In genomic region chr16:27353853-27354252, GRCh38 we compare ENCODE assay signal across 21 cellular contexts. TPM values are rescaled to one million over a fixed set of nuclear protein-coding genes. Genes with fewer than 3 reads are reported as not detected.
DNase-seq lines count a peak whose midpoint lies in the region; ATAC-seq and TF ChIP-seq lines count a peak whose summit lies in the region.
"Had no signal": no experiment of that assay in that cellular context is flagged by ENCODE, and none has a peak within 500 bp of the region (broad histone marks: within the 10 kb centered on the region; RNA-seq: fewer than 3 reads in every experiment).

No MANE protein-coding gene starts in this region.

- no peaks in the 10 kb centered on the region for H3K4me1 ChIP-seq in CD8-positive, alpha-beta T cell (ENCODE audit: insufficient read depth, low read length)
- H3K4me1 ChIP-seq: body of pancreas, HAP-1, right atrium auricular region had no signal

- H3K27ac Mint-ChIP-seq in activated CD4-positive, alpha-beta T cell treated with anti-CD3 and anti-CD28 coated beads for 36 hours = peak overlapping the region; percentile 59
- H3K27ac Mint-ChIP-seq in CD8-positive, alpha-beta T cell = peak overlapping the region; percentile 4
- H3K27ac Mint-ChIP-seq in activated CD4-positive, alpha-beta memory T cell treated with anti-CD3 and anti-CD28 coated beads for 36 hours = peak overlapping the region; percentile 57
- peak overlapping the region in 5 of 6 donors; percentile 28 to 74 (median 51) for H3K27ac Mint-ChIP-seq in immature natural killer cell

- no peak for ATAC-seq in activated CD4-positive, alpha-beta T cell treated with anti-CD3 and anti-CD28 coated beads for 36 hours
- no peak for ATAC-seq in CD8-positive, alpha-beta T cell
- ATAC-seq: body of pancreas, Right ventricle myocardium inferior had no signal

- intact Hi-C loops in activated CD4-positive, alpha-beta T cell treated with anti-CD3 and anti-CD28 coated beads for 36 hours (cut with DNase I, micrococcal nuclease) = no loop called here
- intact Hi-C loops in CD8-positive, alpha-beta T cell (cut with DNase I, micrococcal nuclease) = no loop called here
- intact Hi-C loops in activated CD4-positive, alpha-beta memory T cell treated with anti-CD3 and anti-CD28 coated beads for 36 hours (cut with micrococcal nuclease) = no loop called here

- DNase-seq in activated CD4-positive, alpha-beta T cell treated with anti-CD3 and anti-CD28 coated beads for 36 hours = no peak
- no peak for DNase-seq in activated CD4-positive, alpha-beta T cell treated with anti-CD3 and anti-CD28 coated beads, Interleukin-2, amount 50 U/mL, for 1 hour
- DNase-seq in CD8-positive, alpha-beta T cell = no peak
- DNase-seq in activated CD4-positive, alpha-beta memory T cell treated with anti-CD3 and anti-CD28 coated beads for 36 hours = no peak
- no peak for DNase-seq in immature natural killer cell
- DNase-seq in NCI-H510A (lab: John Stamatoyannopoulos, UW) = no peak
- no peak for DNase-seq in COLO829 (ENCODE audit: low spot score)
- no peak for DNase-seq in COR-L47 (lab: John Stamatoyannopoulos, UW)
- DNase-seq: activated CD4-positive, CD25-positive, alpha-beta regulatory T cell; activated naive CD8-positive, alpha-beta T cell treated with anti-CD3 and anti-CD28 coated beads, Interleukin-2, amount 10 ng/mL, durations not matched to agents 7 days and 5 days; body of pancreas; KG1; NCI-H1092; NCI-H2081; NCI-H526; stimulated activated CD4-positive, alpha-beta T cell treated with anti-CD3 and anti-CD28 coated beads, Interleukin-15, amount 100 ng/mL, for 24 hours had no signal

- POLR2A ChIA-PET in activated CD4-positive, alpha-beta T cell treated with anti-CD3 and anti-CD28 coated beads for 36 hours (lab: Charles Lee) = no interaction called here
- POLR2A ChIA-PET in CD8-positive, alpha-beta T cell (lab: Charles Lee) = no interaction called here
- POLR2A ChIA-PET in activated CD4-positive, alpha-beta memory T cell treated with anti-CD3 and anti-CD28 coated beads for 36 hours (lab: Charles Lee) = no interaction called here

- H3K27ac ChIP-seq in CD8-positive, alpha-beta T cell (ENCODE audit: low read depth, low read length) = no peak overlapping the region
- H3K27ac ChIP-seq: body of pancreas, C4-2B, right atrium auricular region, thoracic aorta had no signal

- H3K36me3 ChIP-seq in CD8-positive, alpha-beta T cell (ENCODE audit: insufficient read depth, low read length) = peaks cover 63% of the 10 kb centered on the region
- H3K36me3 ChIP-seq: HAP-1 had no signal

- H3K4me3 ChIP-seq in CD8-positive, alpha-beta T cell (ENCODE audit: low read depth, low read length) = no peak overlapping the region
- H3K4me3 ChIP-seq: body of pancreas, HAP-1, right atrium auricular region, thoracic aorta had no signal

- H3K9me3 Mint-ChIP-seq in activated CD4-positive, alpha-beta T cell treated with anti-CD3 and anti-CD28 coated beads for 36 hours (ENCODE audit: low read depth) = peaks cover under 1% of the 10 kb centered on the region
- no peaks in the 10 kb centered on the region for H3K9me3 Mint-ChIP-seq in CD8-positive, alpha-beta T cell
- H3K9me3 Mint-ChIP-seq in activated CD4-positive, alpha-beta memory T cell treated with anti-CD3 and anti-CD28 coated beads for 36 hours = no peaks in the 10 kb centered on the region
- no peaks in the 10 kb centered on the region for H3K9me3 Mint-ChIP-seq in immature natural killer cell
- H3K9me3 Mint-ChIP-seq: activated naive CD8-positive, alpha-beta T cell treated with anti-CD3 and anti-CD28 coated beads, Interleukin-2, amount 10 ng/mL, durations not matched to agents 7 days and 5 days had no signal

- no peak overlapping the region for H3K4me3 Mint-ChIP-seq in activated CD4-positive, alpha-beta T cell treated with anti-CD3 and anti-CD28 coated beads for 36 hours
- no peak overlapping the region for H3K4me3 Mint-ChIP-seq in CD8-positive, alpha-beta T cell
- H3K4me3 Mint-ChIP-seq in activated CD4-positive, alpha-beta memory T cell treated with anti-CD3 and anti-CD28 coated beads for 36 hours = no peak overlapping the region
- H3K4me3 Mint-ChIP-seq in immature natural killer cell = no peak overlapping the region
- H3K4me3 Mint-ChIP-seq: activated naive CD8-positive, alpha-beta T cell treated with anti-CD3 and anti-CD28 coated beads, Interleukin-2, amount 10 ng/mL, durations not matched to agents 7 days and 5 days had no signal

- H3K4me1 Mint-ChIP-seq in activated CD4-positive, alpha-beta T cell treated with anti-CD3 and anti-CD28 coated beads for 36 hours = peaks cover 16% of the 10 kb centered on the region
- peaks cover 13% of the 10 kb centered on the region for H3K4me1 Mint-ChIP-seq in CD8-positive, alpha-beta T cell (ENCODE audit: low read depth)
- H3K4me1 Mint-ChIP-seq in activated CD4-positive, alpha-beta memory T cell treated with anti-CD3 and anti-CD28 coated beads for 36 hours (ENCODE audit: low read depth) = peaks cover 2% of the 10 kb centered on the region
- peaks cover 0 to 3% of the 10 kb centered on the region in 2 donors for H3K4me1 Mint-ChIP-seq in immature natural killer cell

- H3K27me3 Mint-ChIP-seq in activated CD4-positive, alpha-beta T cell treated with anti-CD3 and anti-CD28 coated beads for 36 hours = no peaks in the 10 kb centered on the region
- no peaks in the 10 kb centered on the region for H3K27me3 Mint-ChIP-seq in CD8-positive, alpha-beta T cell (ENCODE audit: low read depth)
- no peaks in the 10 kb centered on the region for H3K27me3 Mint-ChIP-seq in activated CD4-positive, alpha-beta memory T cell treated with anti-CD3 and anti-CD28 coated beads for 36 hours
- H3K27me3 Mint-ChIP-seq in immature natural killer cell (ENCODE audit: low read depth in 3 of 3) = no peaks in the 10 kb centered on the region
- H3K27me3 Mint-ChIP-seq: activated naive CD8-positive, alpha-beta T cell treated with anti-CD3 and anti-CD28 coated beads, Interleukin-2, amount 10 ng/mL, durations not matched to agents 7 days and 5 days had no signal

- CTCF ChIA-PET in activated CD4-positive, alpha-beta T cell treated with anti-CD3 and anti-CD28 coated beads for 36 hours (lab: Charles Lee) = interaction anchor here (1.0 kb wide), 1 partner anchor 12 kb away, joined by 3 read pairs; no protein-coding TSS in a partner anchor
- CTCF ChIA-PET in CD8-positive, alpha-beta T cell (lab: Charles Lee) = interaction anchor here (1.0 kb wide), 1 partner anchor 149 kb away, joined by 3 read pairs; no protein-coding TSS in a partner anchor
- CTCF ChIA-PET in activated CD4-positive, alpha-beta memory T cell treated with anti-CD3 and anti-CD28 coated beads for 36 hours (lab: Charles Lee) = interaction anchor here (3.0 kb wide), 1 partner anchor 119 kb away, joined by 43 read pairs; no protein-coding TSS in a partner anchor

- no peak for TF ChIP-seq CTCF in CD8-positive, alpha-beta T cell (IDR thresholded peaks at IDR 0.05)

- peaks cover 90% of the 10 kb centered on the region for H3K36me3 Mint-ChIP-seq in activated CD4-positive, alpha-beta T cell treated with anti-CD3 and anti-CD28 coated beads for 36 hours (ENCODE audit: low read depth)
- peaks cover 90% of the 10 kb centered on the region for H3K36me3 Mint-ChIP-seq in CD8-positive, alpha-beta T cell
- peaks cover 89% of the 10 kb centered on the region for H3K36me3 Mint-ChIP-seq in activated CD4-positive, alpha-beta memory T cell treated with anti-CD3 and anti-CD28 coated beads for 36 hours
- peaks cover 38 to 72% (median 51%) of the 10 kb centered on the region in 3 donors for H3K36me3 Mint-ChIP-seq in immature natural killer cell

- H3K27me3 ChIP-seq in CD8-positive, alpha-beta T cell (ENCODE audit: insufficient read depth, low read length) = no peaks in the 10 kb centered on the region
- H3K27me3 ChIP-seq: body of pancreas, right atrium auricular region had no signal

- no peaks in the 10 kb centered on the region for H3K9me3 ChIP-seq in CD8-positive, alpha-beta T cell (ENCODE audit: low read length)
- H3K9me3 ChIP-seq: body of pancreas, HAP-1, thoracic aorta had no signal

RNA-seq across cellular contexts. Expression of gene IL4R, which starts 40.1 kb away (rescaled TPM):
- 100 to 1,000 TPM; 185 to 229 TPM for total RNA-seq in activated CD4-positive, alpha-beta T cell treated with anti-CD3 and anti-CD28 coated beads for 36 hours
- 100 to 1,000 TPM; 224 to 240 TPM for total RNA-seq in CD8-positive, alpha-beta T cell
- total RNA-seq in activated CD4-positive, alpha-beta memory T cell treated with anti-CD3 and anti-CD28 coated beads for 36 hours = 100 to 1,000 TPM; 146 to 153 TPM
- 10 to 100 TPM; 15.7 to 38.7 (median 20.1) TPM for polyA plus RNA-seq in immature natural killer cell

RNA-seq across cellular contexts. Expression of gene IL21R, which starts 48.1 kb away (rescaled TPM):
- 10 to 100 TPM; 61.8 to 73.5 TPM for total RNA-seq in activated CD4-positive, alpha-beta T cell treated with anti-CD3 and anti-CD28 coated beads for 36 hours
- total RNA-seq in CD8-positive, alpha-beta T cell = 100 to 1,000 TPM; 113 to 121 TPM
- total RNA-seq in activated CD4-positive, alpha-beta memory T cell treated with anti-CD3 and anti-CD28 coated beads for 36 hours = 10 to 100 TPM; 55.0 to 55.9 TPM
- polyA plus RNA-seq in immature natural killer cell = 10 to 100 TPM; 27.5 to 59.7 (median 49.6) TPM

Comparison
In these comparisons a context has a peak if more than half of its experiments do, and no peak if none do; other contexts are left out.
1. H3K27ac Mint-ChIP-seq: peak in every context shown above with its lines; median percentile 59 in activated CD4-positive, alpha-beta T cell treated with anti-CD3 and anti-CD28 coated beads for 36 hours; 57 in activated CD4-positive, alpha-beta memory T cell treated with anti-CD3 and anti-CD28 coated beads for 36 hours; 51 in immature natural killer cell; 4 in CD8-positive, alpha-beta T cell.